ENCODE assay signal across 1 cellular context in the genomic region with DNA sequence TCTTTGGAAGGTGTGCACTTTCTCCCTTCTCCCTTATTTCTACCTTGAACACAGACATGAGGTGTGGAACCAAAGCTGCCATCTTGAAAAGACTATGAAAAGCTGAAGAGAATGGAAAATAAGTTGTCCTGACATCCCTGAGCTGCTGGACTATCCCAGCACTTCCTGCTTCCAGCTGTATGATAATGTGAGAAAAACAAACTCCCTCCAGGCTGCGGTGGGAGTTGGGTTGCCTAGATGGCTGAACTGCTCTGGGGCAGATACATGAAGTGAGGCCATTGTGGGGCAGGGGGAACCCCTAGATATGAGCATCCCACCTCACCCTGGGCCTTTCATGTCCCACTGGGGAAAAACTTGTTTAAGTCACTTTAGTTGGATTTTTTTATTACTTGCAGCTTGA.
TF ChIP-seq lines count a peak whose summit lies in the region.

No MANE protein-coding gene starts in this region.

TF ChIP-seq in GM23338, 12 proteins besides CTCF, POLR2A, EP300 and RAD21 (continued from another document):
- TF ChIP-seq, protein P1, sequence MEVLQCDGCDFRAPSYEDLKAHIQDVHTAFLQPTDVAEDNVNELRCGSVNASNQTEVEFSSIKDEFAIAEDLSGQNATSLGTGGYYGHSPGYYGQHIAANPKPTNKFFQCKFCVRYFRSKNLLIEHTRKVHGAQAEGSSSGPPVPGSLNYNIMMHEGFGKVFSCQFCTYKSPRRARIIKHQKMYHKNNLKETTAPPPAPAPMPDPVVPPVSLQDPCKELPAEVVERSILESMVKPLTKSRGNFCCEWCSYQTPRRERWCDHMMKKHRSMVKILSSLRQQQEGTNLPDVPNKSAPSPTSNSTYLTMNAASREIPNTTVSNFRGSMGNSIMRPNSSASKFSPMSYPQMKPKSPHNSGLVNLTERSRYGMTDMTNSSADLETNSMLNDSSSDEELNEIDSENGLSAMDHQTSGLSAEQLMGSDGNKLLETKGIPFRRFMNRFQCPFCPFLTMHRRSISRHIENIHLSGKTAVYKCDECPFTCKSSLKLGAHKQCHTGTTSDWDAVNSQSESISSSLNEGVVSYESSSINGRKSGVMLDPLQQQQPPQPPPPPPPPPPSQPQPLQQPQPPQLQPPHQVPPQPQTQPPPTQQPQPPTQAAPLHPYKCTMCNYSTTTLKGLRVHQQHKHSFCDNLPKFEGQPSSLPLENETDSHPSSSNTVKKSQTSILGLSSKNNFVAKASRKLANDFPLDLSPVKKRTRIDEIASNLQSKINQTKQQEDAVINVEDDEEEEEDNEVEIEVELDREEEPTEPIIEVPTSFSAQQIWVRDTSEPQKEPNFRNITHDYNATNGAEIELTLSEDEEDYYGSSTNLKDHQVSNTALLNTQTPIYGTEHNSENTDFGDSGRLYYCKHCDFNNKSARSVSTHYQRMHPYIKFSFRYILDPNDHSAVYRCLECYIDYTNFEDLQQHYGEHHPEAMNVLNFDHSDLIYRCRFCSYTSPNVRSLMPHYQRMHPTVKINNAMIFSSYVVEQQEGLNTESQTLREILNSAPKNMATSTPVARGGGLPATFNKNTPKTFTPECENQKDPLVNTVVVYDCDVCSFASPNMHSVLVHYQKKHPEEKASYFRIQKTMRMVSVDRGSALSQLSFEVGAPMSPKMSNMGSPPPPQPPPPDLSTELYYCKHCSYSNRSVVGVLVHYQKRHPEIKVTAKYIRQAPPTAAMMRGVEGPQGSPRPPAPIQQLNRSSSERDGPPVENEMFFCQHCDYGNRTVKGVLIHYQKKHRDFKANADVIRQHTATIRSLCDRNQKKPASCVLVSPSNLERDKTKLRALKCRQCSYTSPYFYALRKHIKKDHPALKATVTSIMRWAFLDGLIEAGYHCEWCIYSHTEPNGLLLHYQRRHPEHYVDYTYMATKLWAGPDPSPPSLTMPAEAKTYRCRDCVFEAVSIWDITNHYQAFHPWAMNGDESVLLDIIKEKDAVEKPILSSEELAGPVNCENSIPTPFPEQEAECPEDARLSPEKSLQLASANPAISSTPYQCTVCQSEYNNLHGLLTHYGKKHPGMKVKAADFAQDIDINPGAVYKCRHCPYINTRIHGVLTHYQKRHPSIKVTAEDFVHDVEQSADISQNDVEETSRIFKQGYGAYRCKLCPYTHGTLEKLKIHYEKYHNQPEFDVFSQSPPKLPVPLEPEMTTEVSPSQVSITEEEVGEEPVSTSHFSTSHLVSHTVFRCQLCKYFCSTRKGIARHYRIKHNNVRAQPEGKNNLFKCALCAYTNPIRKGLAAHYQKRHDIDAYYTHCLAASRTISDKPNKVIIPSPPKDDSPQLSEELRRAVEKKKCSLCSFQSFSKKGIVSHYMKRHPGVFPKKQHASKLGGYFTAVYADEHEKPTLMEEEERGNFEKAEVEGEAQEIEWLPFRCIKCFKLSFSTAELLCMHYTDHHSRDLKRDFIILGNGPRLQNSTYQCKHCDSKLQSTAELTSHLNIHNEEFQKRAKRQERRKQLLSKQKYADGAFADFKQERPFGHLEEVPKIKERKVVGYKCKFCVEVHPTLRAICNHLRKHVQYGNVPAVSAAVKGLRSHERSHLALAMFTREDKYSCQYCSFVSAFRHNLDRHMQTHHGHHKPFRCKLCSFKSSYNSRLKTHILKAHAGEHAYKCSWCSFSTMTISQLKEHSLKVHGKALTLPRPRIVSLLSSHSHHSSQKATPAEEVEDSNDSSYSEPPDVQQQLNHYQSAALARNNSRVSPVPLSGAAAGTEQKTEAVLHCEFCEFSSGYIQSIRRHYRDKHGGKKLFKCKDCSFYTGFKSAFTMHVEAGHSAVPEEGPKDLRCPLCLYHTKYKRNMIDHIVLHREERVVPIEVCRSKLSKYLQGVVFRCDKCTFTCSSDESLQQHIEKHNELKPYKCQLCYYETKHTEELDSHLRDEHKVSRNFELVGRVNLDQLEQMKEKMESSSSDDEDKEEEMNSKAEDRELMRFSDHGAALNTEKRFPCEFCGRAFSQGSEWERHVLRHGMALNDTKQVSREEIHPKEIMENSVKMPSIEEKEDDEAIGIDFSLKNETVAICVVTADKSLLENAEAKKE (CRISPR knock-in tag; IDR thresholded peaks at IDR 0.05): no peak
- TF ChIP-seq, protein P2, sequence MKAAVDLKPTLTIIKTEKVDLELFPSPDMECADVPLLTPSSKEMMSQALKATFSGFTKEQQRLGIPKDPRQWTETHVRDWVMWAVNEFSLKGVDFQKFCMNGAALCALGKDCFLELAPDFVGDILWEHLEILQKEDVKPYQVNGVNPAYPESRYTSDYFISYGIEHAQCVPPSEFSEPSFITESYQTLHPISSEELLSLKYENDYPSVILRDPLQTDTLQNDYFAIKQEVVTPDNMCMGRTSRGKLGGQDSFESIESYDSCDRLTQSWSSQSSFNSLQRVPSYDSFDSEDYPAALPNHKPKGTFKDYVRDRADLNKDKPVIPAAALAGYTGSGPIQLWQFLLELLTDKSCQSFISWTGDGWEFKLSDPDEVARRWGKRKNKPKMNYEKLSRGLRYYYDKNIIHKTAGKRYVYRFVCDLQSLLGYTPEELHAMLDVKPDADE (IDR thresholded peaks at IDR 0.05): no peak
